Comparison of ENCODE assay signal across 16 cellular contexts in the genomic region with DNA sequence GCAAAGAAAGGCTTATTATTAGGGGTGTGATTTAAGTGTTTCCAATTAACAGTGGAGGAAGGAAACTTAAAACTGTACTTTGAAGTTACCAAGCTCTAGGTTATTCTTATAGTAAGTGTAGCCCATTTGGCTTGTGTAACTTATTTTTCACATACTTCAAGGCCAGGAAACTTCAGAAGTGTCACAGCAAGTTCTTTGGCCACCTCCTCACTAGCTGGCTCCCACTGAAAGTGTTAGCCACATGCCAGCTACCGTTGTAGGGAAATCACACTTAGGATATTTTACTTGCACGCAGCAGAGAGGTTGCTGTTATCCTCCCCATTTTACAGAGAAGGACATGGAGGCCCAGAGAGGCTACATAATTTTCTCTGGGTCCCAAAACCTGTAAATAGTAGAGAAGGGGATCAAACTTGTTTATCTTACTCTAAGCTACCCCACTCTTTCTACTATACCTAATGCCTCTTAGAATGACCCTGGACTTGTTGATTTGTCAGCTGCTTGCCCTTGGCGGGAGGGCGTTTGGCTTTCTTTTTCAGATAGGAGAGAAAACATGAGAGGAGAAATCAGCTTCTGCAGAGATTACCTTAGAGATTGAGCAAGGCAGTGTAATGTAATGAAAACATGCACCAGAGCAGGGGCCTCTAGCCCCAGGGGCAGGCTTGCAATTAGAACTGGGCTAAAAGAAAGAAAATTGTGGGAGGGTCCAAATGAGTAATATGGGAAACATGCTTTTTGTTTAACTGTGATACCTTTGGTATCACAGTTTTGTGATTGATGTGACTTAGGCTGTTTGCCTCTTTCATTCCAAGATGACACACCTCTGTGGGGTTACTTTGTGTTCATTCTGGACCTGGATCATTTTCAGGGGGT.
A peak's percentile ranks its signal among the peaks of the same experiment; 100 is the strongest.
DNase-seq lines count a peak whose midpoint lies in the region; ATAC-seq and TF ChIP-seq lines count a peak whose summit lies in the region.
"Had no signal": no experiment of that assay in that cellular context is flagged by ENCODE, and none has a peak within 500 bp of the region (broad histone marks: within the 10 kb centered on the region; RNA-seq: fewer than 3 reads in every experiment).

No MANE protein-coding gene starts in this region.

- in situ Hi-C loops in IMR-90 (cut with MboI; ENCODE audit: low sequenced_read_pairs) (no loop called here), astrocyte of the spinal cord (cut with HindIII; ENCODE audit: low sequenced_read_pairs) (no loop called here)

- H3K36me3 Mint-ChIP-seq in effector memory CD8-positive, alpha-beta T cell (ENCODE audit: insufficient read depth): no peaks in the 10 kb centered on the region
- H3K36me3 Mint-ChIP-seq in activated CD4-positive, alpha-beta T cell treated with anti-CD3 and anti-CD28 coated beads, Interleukin-2, amount 10 ng/mL, durations not matched to agents 7 days and 5 days (ENCODE audit: low read depth): no peaks in the 10 kb centered on the region

- no peaks in the 10 kb centered on the region for H3K9me3 ChIP-seq in IMR-90 (ENCODE audit: control insufficient read depth, insufficient read depth, low read length)
- H3K9me3 ChIP-seq in skeletal muscle tissue (ENCODE audit: control insufficient read depth in 3 of 3, low read length in 3 of 3): no peaks in the 10 kb centered on the region

- H2BK20ac ChIP-seq in IMR-90 (ENCODE audit: low read depth, low read length): no peak overlapping the region

- no TSS peak for BruUV-seq in IMR-90 (replicated peaks; lab: Mats Ljungman, UMichigan)

- peak overlapping the region in 1 of 2 experiments; percentile 40; a peak in 1 of 4 replicates for H4K8ac ChIP-seq in IMR-90 (ENCODE audit: low read depth in 2 of 2, low read length in 2 of 2)

- H3K27me3 Mint-ChIP-seq in effector memory CD8-positive, alpha-beta T cell: no peaks in the 10 kb centered on the region
- no peaks in the 10 kb centered on the region for H3K27me3 Mint-ChIP-seq in activated CD4-positive, alpha-beta T cell treated with anti-CD3 and anti-CD28 coated beads, Interleukin-2, amount 10 ng/mL, durations not matched to agents 7 days and 5 days

- no peak overlapping the region for H3K56ac ChIP-seq in IMR-90 (ENCODE audit: extremely low read depth, insufficient read depth, low read length)

- no CpG with 5 or more reads among the region's 4 CpGs for WGBS in IMR-90 (ENCODE audit: extremely low coverage in 2 of 2, insufficient read length in 1 of 2), 2 experiments

- H2BK120ac ChIP-seq in IMR-90 (ENCODE audit: low read depth, low read length): no peak overlapping the region

- TF ChIP-seq POLR2A in IMR-90 (IDR thresholded peaks at IDR 0.05; ENCODE audit: low read depth, low read length): no peak

- H3K14ac ChIP-seq in IMR-90 (replicated peaks; ENCODE audit: low read depth, low read length): no peak overlapping the region

- TF ChIP-seq CTCF in IMR-90 (conservative IDR thresholded peaks at IDR 0.05; ENCODE audit: low read depth, low read length): no peak
- TF ChIP-seq CTCF in astrocyte of the spinal cord (IDR thresholded peaks at IDR 0.05; ENCODE audit: low read depth, low read length): no peak

- H2AFZ ChIP-seq in IMR-90 (replicated peaks; ENCODE audit: low read length, poor library complexity): no peak overlapping the region

- no peak overlapping the region for H3K4ac ChIP-seq in IMR-90 (ENCODE audit: low read depth, low read length)

- H3K27ac ChIP-seq in IMR-90 (ENCODE audit: insufficient read depth, low read length) (no peak overlapping the region), skeletal muscle tissue (ENCODE audit: low read depth, low read length) (peak overlapping the region; percentile 28)
- H3K27ac ChIP-seq: C4-2B, coronary artery had no signal

- no peaks in the 10 kb centered on the region for H3K36me3 ChIP-seq in IMR-90 (ENCODE audit: control insufficient read depth, insufficient read depth, low read length)
- H3K36me3 ChIP-seq in skeletal muscle tissue (ENCODE audit: control insufficient read depth in 3 of 3, insufficient read depth in 3 of 3, low read length in 3 of 3): no peaks in the 10 kb centered on the region

- H3K27me3 ChIP-seq in IMR-90 (ENCODE audit: control insufficient read depth, insufficient read depth, low read length): no peaks in the 10 kb centered on the region
- no peaks in the 10 kb centered on the region for H3K27me3 ChIP-seq in skeletal muscle tissue (ENCODE audit: control insufficient read depth in 3 of 3, insufficient read depth in 3 of 3, low read length in 3 of 3)

- no peak overlapping the region; the same call in 1 of the 2 replicates for H3K4me2 ChIP-seq in IMR-90 (ENCODE audit: low read depth, low read length)

- no peak overlapping the region for H3K27ac Mint-ChIP-seq in effector memory CD8-positive, alpha-beta T cell
- H3K27ac Mint-ChIP-seq in activated CD4-positive, alpha-beta T cell treated with anti-CD3 and anti-CD28 coated beads, Interleukin-2, amount 10 ng/mL, durations not matched to agents 7 days and 5 days: no peak overlapping the region
- H3K27ac Mint-ChIP-seq: activated CD4-positive, alpha-beta T cell treated with anti-CD3 and anti-CD28 coated beads for 36 hours; T-helper 1 cell treated with Interleukin-12 subunit alpha and Interleukin-12 subunit beta and Interleukin-4 antibody, amounts not matched to agents 30 μg/mL and 1 μg/mL, for 36 hours had no signal

- CTCF ChIA-PET in IMR-90 (lab: Yijun Ruan, JAX): interaction anchor here (0.6 to 1.2 kb wide), 2 partner anchors 23 to 76 kb away, joined by 3 read pairs; no protein-coding TSS in a partner anchor
- CTCF ChIA-PET in activated CD4-positive, alpha-beta T cell treated with anti-CD3 and anti-CD28 coated beads, Interleukin-2, amount 10 ng/mL, durations not matched to agents 7 days and 5 days (lab: Charles Lee): no interaction called here

- H3K18ac ChIP-seq in IMR-90 (ENCODE audit: low read depth, low read length): no peak overlapping the region

- ATAC-seq in IMR-90 (ENCODE audit: low read depth): no peak
- ATAC-seq in effector memory CD8-positive, alpha-beta T cell (replicated peaks): no peak
- ATAC-seq in HG02678 (IDR thresholded peaks at IDR 0.05; ENCODE audit: unreplicated experiment): no peak
- ATAC-seq: activated CD4-positive, alpha-beta T cell treated with anti-CD3 and anti-CD28 coated beads for 36 hours; Panc1 had no signal

- no peak overlapping the region for H4K91ac ChIP-seq in IMR-90 (ENCODE audit: insufficient read depth, low read depth, low read length)

- no peak overlapping the region for H3K9ac ChIP-seq in IMR-90 (ENCODE audit: low read depth, low read length)
- peak overlapping the region; percentile 12 to 59 (median 20) for H3K9ac ChIP-seq in skeletal muscle tissue (ENCODE audit: low read depth in 1 of 3, low read length in 3 of 3)

- peaks cover 7% of the 10 kb centered on the region; the same call in 1 of the 2 replicates for H3K9me1 ChIP-seq in IMR-90 (ENCODE audit: insufficient read depth, low read length)

- intact Hi-C loops in IMR-90 (cut with micrococcal nuclease): no loop called here

- no peak overlapping the region for H2BK5ac ChIP-seq in IMR-90 (ENCODE audit: low read depth, low read length, poor library complexity, severe bottlenecking)

- POLR2A ChIA-PET in IMR-90 (lab: Charles Lee; ENCODE audit: unreplicated experiment): no interaction called here
- POLR2A ChIA-PET in activated CD4-positive, alpha-beta T cell treated with anti-CD3 and anti-CD28 coated beads, Interleukin-2, amount 10 ng/mL, durations not matched to agents 7 days and 5 days (lab: Charles Lee): no interaction called here

- peaks cover 6% of the 10 kb centered on the region; the same call in 1 of the 2 replicates for H4K20me1 ChIP-seq in IMR-90 (ENCODE audit: insufficient read depth, low read length)

- peaks cover 0 to 6% of the 10 kb centered on the region in 2 donors for H3K4me1 Mint-ChIP-seq in effector memory CD8-positive, alpha-beta T cell (ENCODE audit: low read depth in 2 of 2)
- peaks cover 6% of the 10 kb centered on the region for H3K4me1 Mint-ChIP-seq in activated CD4-positive, alpha-beta T cell treated with anti-CD3 and anti-CD28 coated beads, Interleukin-2, amount 10 ng/mL, durations not matched to agents 7 days and 5 days

- H3K79me1 ChIP-seq in IMR-90 (ENCODE audit: low read depth in 1 of 2, low read length in 2 of 2): peaks cover 0 to 10% of the 10 kb centered on the region in 2 experiments; a peak in 2 of 4 replicates

- no peak overlapping the region; the same call in 1 of the 2 replicates for H4K5ac ChIP-seq in IMR-90 (ENCODE audit: low read depth, low read length)

- no peak overlapping the region for H2AK5ac ChIP-seq in IMR-90 (ENCODE audit: low read depth, low read length)

- H3K4me1 ChIP-seq in IMR-90 (ENCODE audit: control insufficient read depth, insufficient read depth, low read length) (peaks cover 14% of the 10 kb centered on the region), skeletal muscle tissue (ENCODE audit: control insufficient read depth in 3 of 3, insufficient read depth in 3 of 3, low read length in 3 of 3) (peaks cover 47 to 56% (median 55%) of the 10 kb centered on the region in 3 donors)

- no peak for TF ChIP-seq RAD21 in IMR-90 (IDR thresholded peaks at IDR 0.05; ENCODE audit: low read length)

- no peaks in the 10 kb centered on the region for H3K9me3 Mint-ChIP-seq in effector memory CD8-positive, alpha-beta T cell
- peaks cover 2% of the 10 kb centered on the region for H3K9me3 Mint-ChIP-seq in activated CD4-positive, alpha-beta T cell treated with anti-CD3 and anti-CD28 coated beads, Interleukin-2, amount 10 ng/mL, durations not matched to agents 7 days and 5 days
- H3K9me3 Mint-ChIP-seq: T-helper 1 cell treated with Interleukin-12 subunit alpha and Interleukin-12 subunit beta and Interleukin-4 antibody, amounts not matched to agents 30 μg/mL and 1 μg/mL, for 36 hours had no signal

- no peak overlapping the region for H3K4me3 Mint-ChIP-seq in effector memory CD8-positive, alpha-beta T cell
- no peak overlapping the region for H3K4me3 Mint-ChIP-seq in activated CD4-positive, alpha-beta T cell treated with anti-CD3 and anti-CD28 coated beads, Interleukin-2, amount 10 ng/mL, durations not matched to agents 7 days and 5 days
- H3K4me3 Mint-ChIP-seq: activated CD4-positive, alpha-beta T cell treated with anti-CD3 and anti-CD28 coated beads for 36 hours; T-helper 1 cell treated with Interleukin-12 subunit alpha and Interleukin-12 subunit beta and Interleukin-4 antibody, amounts not matched to agents 30 μg/mL and 1 μg/mL, for 36 hours had no signal

- dilution Hi-C loops in IMR-90 (cut with HindIII; ENCODE audit: low sequenced_read_pairs, unreplicated experiment): no loop called here

- H3K23ac ChIP-seq in IMR-90 (ENCODE audit: low read depth, low read length): no peak overlapping the region

- H2BK15ac ChIP-seq in IMR-90 (ENCODE audit: low read depth, low read length): no peak overlapping the region

- no peak overlapping the region for H2AK9ac ChIP-seq in IMR-90 (replicated peaks; ENCODE audit: low read depth, low read length, poor library complexity)

- peak; percentile 31 for DNase-seq in IMR-90
- DNase-seq in astrocyte of the spinal cord (ENCODE audit: low read depth, low spot score): peak; percentile 29
- peak; percentile 65 for DNase-seq in iris pigment epithelial cell (ENCODE audit: low read depth)
- no peak for DNase-seq in effector memory CD8-positive, alpha-beta T cell
- DNase-seq in activated CD4-positive, alpha-beta T cell treated with anti-CD3 and anti-CD28 coated beads, Interleukin-2, amount 10 ng/mL, durations not matched to agents 7 days and 5 days: no peak
- no peak for DNase-seq in activated CD4-positive, alpha-beta T cell treated with anti-CD3 and anti-CD28 coated beads for 1 hour
- DNase-seq: activated CD4-positive, alpha-beta T cell treated with anti-CD3 and anti-CD28 coated beads for 36 hours; activated T-cell treated with anti-CD3 and anti-CD28 coated beads for 4 hours; NCI-H187 treated with DMSO at 0.1 percent for 48 hours; NCI-H526 treated with DMSO at 0.1 percent for 48 hours had no signal

- no peak overlapping the region for H3K4me3 ChIP-seq in IMR-90 (ENCODE audit: insufficient read depth, low read depth, low read length)
- H3K4me3 ChIP-seq in astrocyte of the spinal cord (ENCODE audit: low read depth, low read length): no peak overlapping the region
- peak overlapping the region in 2 of 3 donors; percentile 11 to 14 for H3K4me3 ChIP-seq in skeletal muscle tissue (ENCODE audit: low read length in 3 of 3)
- H3K4me3 ChIP-seq: coronary artery had no signal

Comparison
In these comparisons a context has a peak if more than half of its experiments do, and no peak if none do; other contexts are left out.
1. DNase-seq: peak in IMR-90 (single experiment), astrocyte of the spinal cord (single experiment) and iris pigment epithelial cell (single experiment); none in effector memory CD8-positive, alpha-beta T cell (0 of 3), activated CD4-positive, alpha-beta T cell treated with anti-CD3 and anti-CD28 coated beads, Interleukin-2, amount 10 ng/mL, durations not matched to agents 7 days and 5 days (single experiment) and activated CD4-positive, alpha-beta T cell treated with anti-CD3 and anti-CD28 coated beads for 1 hour (single experiment).
2. H3K4me3 ChIP-seq: peak in skeletal muscle tissue (2 of 3); none in IMR-90 (single experiment) and astrocyte of the spinal cord (single experiment).